15 cellular contexts compared by ENCODE assay signal in the genomic region with DNA sequence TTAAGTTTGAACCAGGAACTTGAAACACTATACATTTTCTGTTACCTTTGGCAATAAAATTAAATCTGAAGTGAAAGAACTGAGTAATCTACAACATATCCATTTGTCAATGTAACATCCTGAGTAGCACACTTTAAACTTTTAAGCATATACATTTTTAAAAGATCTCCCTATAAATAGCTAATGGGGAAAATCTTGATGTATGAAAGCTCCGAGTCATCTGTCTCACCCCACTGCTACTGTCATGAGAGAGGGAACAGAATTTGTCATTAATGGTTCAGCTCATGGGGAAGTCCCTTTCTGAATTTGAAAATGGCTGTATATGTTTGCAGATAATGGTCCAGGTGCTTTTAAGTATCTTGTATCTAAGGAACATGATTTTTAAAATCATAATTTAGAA. TPM values are rescaled to one million over a fixed set of nuclear protein-coding genes. Genes with fewer than 3 reads are reported as not detected.
DNase-seq lines count a peak whose midpoint lies in the region; ATAC-seq and TF ChIP-seq lines count a peak whose summit lies in the region.
"Had no signal": no experiment of that assay in that cellular context is flagged by ENCODE, and none has a peak within 500 bp of the region (broad histone marks: within the 10 kb centered on the region; RNA-seq: fewer than 3 reads in every experiment).

No MANE protein-coding gene starts in this region.

- H3K4me1 Mint-ChIP-seq in stimulated activated naive CD8-positive, alpha-beta T cell treated with anti-CD3 and anti-CD28 coated beads, Interleukin-15, amount 100 ng/mL, for 72 hours: peaks cover 2% of the 10 kb centered on the region
- H3K4me1 Mint-ChIP-seq: immature natural killer cell had no signal

- no peaks in the 10 kb centered on the region for H3K27me3 Mint-ChIP-seq in stimulated activated naive CD8-positive, alpha-beta T cell treated with anti-CD3 and anti-CD28 coated beads, Interleukin-15, amount 100 ng/mL, for 72 hours
- H3K27me3 Mint-ChIP-seq: dendritic cell treated with granulocyte-macrophage colony-stimulating factor and Interleukin-4, amounts not matched to agents 40 ng/mL and 50 ng/mL, for 4 days had no signal

- WGBS in mammary epithelial cell (ENCODE audit: low coverage, missing lambda C conversion rate): 50% methylated on average over 1 of the region's 1 CpG

- no peak overlapping the region for H2AFZ ChIP-seq in mammary epithelial cell (ENCODE audit: low read depth, low read length)

- dilution Hi-C loops in mammary epithelial cell (cut with HindIII; ENCODE audit: low sequenced_read_pairs): no loop called here

- in situ Hi-C loops in mammary epithelial cell (cut with MboI; ENCODE audit: low sequenced_read_pairs in 2 of 2): no loop called here

- H3K27me3 ChIP-seq in mammary epithelial cell (ENCODE audit: insufficient read depth, low read length) (no peaks in the 10 kb centered on the region), breast epithelium (no peaks in the 10 kb centered on the region), lower lobe of right lung (ENCODE audit: low read depth) (no peaks in the 10 kb centered on the region)
- no peaks in the 10 kb centered on the region for H3K27me3 ChIP-seq in effector memory CD4-positive, alpha-beta T cell (replicated peaks; ENCODE audit: control insufficient read depth, insufficient read depth, low read length, poor library complexity, severe bottlenecking)
- H3K27me3 ChIP-seq: adrenal gland had no signal

- H3K27ac ChIP-seq in mammary epithelial cell (ENCODE audit: insufficient read depth, low read depth, low read length) (no peak overlapping the region), breast epithelium (no peak overlapping the region), lower lobe of right lung (no peak overlapping the region)
- H3K27ac ChIP-seq in effector memory CD4-positive, alpha-beta T cell (ENCODE audit: insufficient read depth, low read length, poor library complexity, severe bottlenecking): no peak overlapping the region
- H3K27ac ChIP-seq: adrenal gland, HL-60 had no signal

- no TSS peak for BruUV-seq in mammary epithelial cell (replicated peaks; lab: Mats Ljungman, UMichigan)

- no peak for TF ChIP-seq CTCF in mammary epithelial cell (conservative IDR thresholded peaks at IDR 0.05 in 1 of 2, IDR thresholded peaks at IDR 0.05 in 1 of 2; ENCODE audit: extremely low read depth in 1 of 2, insufficient read depth in 1 of 2, low read depth in 1 of 2, low read length in 2 of 2)
- no peak for TF ChIP-seq CTCF in breast epithelium (IDR thresholded peaks at IDR 0.05)
- no peak for TF ChIP-seq CTCF in lower lobe of right lung (IDR thresholded peaks at IDR 0.05)

- H3K4me3 ChIP-seq in mammary epithelial cell (replicated peaks in 1 of 3; ENCODE audit: insufficient read depth in 1 of 3, low read depth in 2 of 3, low read length in 3 of 3) (no peak overlapping the region), breast epithelium (no peak overlapping the region), lower lobe of right lung (no peak overlapping the region)
- no peak overlapping the region for H3K4me3 ChIP-seq in effector memory CD4-positive, alpha-beta T cell (ENCODE audit: insufficient read depth, low read depth, low read length, poor library complexity, severe bottlenecking)
- H3K4me3 ChIP-seq: adrenal gland, HAP-1 had no signal

- no peaks in the 10 kb centered on the region for H4K20me1 ChIP-seq in mammary epithelial cell (ENCODE audit: insufficient read depth, low read length)

- TF ChIP-seq POLR2A in breast epithelium (IDR thresholded peaks at IDR 0.05): no peak

- intact Hi-C loops in mammary epithelial cell (cut with micrococcal nuclease): no loop called here
- intact Hi-C loops in breast epithelium (cut with DNase I; ENCODE audit: low total_unique reads): no loop called here
- intact Hi-C loops in lower lobe of right lung (cut with DNase I): no loop called here

- peak overlapping the region in 1 of 2 donors; percentile 29 for H3K4me3 Mint-ChIP-seq in stimulated activated naive CD8-positive, alpha-beta T cell treated with anti-CD3 and anti-CD28 coated beads, Interleukin-15, amount 100 ng/mL, for 72 hours
- H3K4me3 Mint-ChIP-seq: dendritic cell treated with granulocyte-macrophage colony-stimulating factor and Interleukin-4, amounts not matched to agents 40 ng/mL and 50 ng/mL, for 4 days; immature natural killer cell had no signal

- H3K4me2 ChIP-seq in mammary epithelial cell (ENCODE audit: insufficient read depth, low read depth, low read length): no peak overlapping the region

- no peaks in the 10 kb centered on the region for H3K9me3 ChIP-seq in mammary epithelial cell (replicated peaks; ENCODE audit: insufficient read depth, low read length)
- H3K9me3 ChIP-seq in breast epithelium: no peaks in the 10 kb centered on the region
- no peaks in the 10 kb centered on the region for H3K9me3 ChIP-seq in effector memory CD4-positive, alpha-beta T cell (ENCODE audit: control insufficient read depth, low read length)
- no peaks in the 10 kb centered on the region for H3K9me3 ChIP-seq in lower lobe of right lung
- H3K9me3 ChIP-seq: adrenal gland, HAP-1 had no signal

- H3K4me1 ChIP-seq in mammary epithelial cell (ENCODE audit: insufficient read depth, low read length) (no peaks in the 10 kb centered on the region), breast epithelium (no peaks in the 10 kb centered on the region), lower lobe of right lung (no peaks in the 10 kb centered on the region)
- no peaks in the 10 kb centered on the region for H3K4me1 ChIP-seq in effector memory CD4-positive, alpha-beta T cell (ENCODE audit: control insufficient read depth, insufficient read depth, low read length, poor library complexity, severe bottlenecking)

- no peaks in the 10 kb centered on the region for H3K79me2 ChIP-seq in mammary epithelial cell (ENCODE audit: insufficient read depth, low read length)

- DNase-seq in mammary epithelial cell (peak; percentile 39), breast epithelium (ENCODE audit: low spot score in 2 of 2) (no peak), lower lobe of right lung (no peak)
- DNase-seq in stimulated activated naive CD8-positive, alpha-beta T cell treated with anti-CD3 and anti-CD28 coated beads, Interleukin-15, amount 100 ng/mL, for 72 hours: no peak
- no peak for DNase-seq in stimulated activated naive CD4-positive, alpha-beta T cell (lab: John Stamatoyannopoulos, UW)
- DNase-seq in effector memory CD4-positive, alpha-beta T cell: no peak
- DNase-seq: adrenal gland, immature natural killer cell, NCI-H2227 treated with DMSO at 0.1 percent for 48 hours, T-helper 2 cell had no signal

- H3K27ac Mint-ChIP-seq in stimulated activated naive CD8-positive, alpha-beta T cell treated with anti-CD3 and anti-CD28 coated beads, Interleukin-15, amount 100 ng/mL, for 72 hours: no peak overlapping the region
- H3K27ac Mint-ChIP-seq: dendritic cell treated with granulocyte-macrophage colony-stimulating factor and Interleukin-4, amounts not matched to agents 40 ng/mL and 50 ng/mL, for 4 days; immature natural killer cell had no signal

- ATAC-seq in GM21576 (IDR thresholded peaks at IDR 0.05; ENCODE audit: unreplicated experiment): peak; percentile 75
- peak; percentile 69 for ATAC-seq in HG03442 (IDR thresholded peaks at IDR 0.05; ENCODE audit: unreplicated experiment)
- ATAC-seq in stimulated activated naive CD8-positive, alpha-beta T cell treated with anti-CD3 and anti-CD28 coated beads, Interleukin-15, amount 100 ng/mL, for 72 hours: peak; percentile 95
- ATAC-seq in lower lobe of right lung: no peak

- CTCF ChIA-PET in mammary epithelial cell (lab: Charles Lee; ENCODE audit: low non-redundant PET): no interaction called here

- no peak overlapping the region for H3K9ac ChIP-seq in mammary epithelial cell (ENCODE audit: insufficient read depth, low read length)

- H3K36me3 ChIP-seq in mammary epithelial cell (ENCODE audit: insufficient read depth, low read length): no peaks in the 10 kb centered on the region
- H3K36me3 ChIP-seq in breast epithelium: no peaks in the 10 kb centered on the region
- H3K36me3 ChIP-seq in effector memory CD4-positive, alpha-beta T cell (ENCODE audit: control insufficient read depth, insufficient read depth, low read length): no peaks in the 10 kb centered on the region
- H3K36me3 ChIP-seq in lower lobe of right lung: no peaks in the 10 kb centered on the region
- H3K36me3 ChIP-seq: adrenal gland, HAP-1 had no signal

- peaks cover 5 to 9% of the 10 kb centered on the region in 2 donors for H3K9me3 Mint-ChIP-seq in stimulated activated naive CD8-positive, alpha-beta T cell treated with anti-CD3 and anti-CD28 coated beads, Interleukin-15, amount 100 ng/mL, for 72 hours
- H3K9me3 Mint-ChIP-seq: dendritic cell treated with granulocyte-macrophage colony-stimulating factor and Interleukin-4, amounts not matched to agents 40 ng/mL and 50 ng/mL, for 4 days had no signal

RNA-seq across cellular contexts. Expression of gene NOX3, which starts 55.2 kb away (rescaled TPM):
- not detected for total RNA-seq in mammary epithelial cell
- polyA plus RNA-seq in mammary epithelial cell: not detected
- not detected for polyA minus RNA-seq in mammary epithelial cell
- total RNA-seq in breast epithelium: not detected
- not detected for total RNA-seq in lower lobe of right lung
- total RNA-seq: adrenal gland had no signal
- polyA plus RNA-seq: immature natural killer cell had no signal

Comparison
In these comparisons a context has a peak if more than half of its experiments do, and no peak if none do; other contexts are left out.
1. ATAC-seq: peak in GM21576 (single experiment), HG03442 (single experiment) and stimulated activated naive CD8-positive, alpha-beta T cell treated with anti-CD3 and anti-CD28 coated beads, Interleukin-15, amount 100 ng/mL, for 72 hours (single experiment); none in lower lobe of right lung (0 of 2).